Comparison of ENCODE assay signal across 8 cellular contexts in genomic region chr19:42396248-42396541, GRCh38. TPM values are rescaled to one million over a fixed set of nuclear protein-coding genes. Genes with fewer than 3 reads are reported as not detected.
A peak's percentile ranks its signal among the peaks of the same experiment; 100 is the strongest.
DNase-seq lines count a peak whose midpoint lies in the region; ATAC-seq, FAIRE-seq and TF ChIP-seq lines count a peak whose summit lies in the region.

No MANE protein-coding gene starts in this region.

- H3K36me3 ChIP-seq in astrocyte (ENCODE audit: insufficient read depth, low read length) (no peaks in the 10 kb centered on the region), kidney epithelial cell (ENCODE audit: control insufficient read depth, insufficient read depth, low read length) (no peaks in the 10 kb centered on the region), transverse colon (no peaks in the 10 kb centered on the region)

- peak overlapping the region; percentile 84 for H3K9ac ChIP-seq in astrocyte (ENCODE audit: low read length)

- ATAC-seq in GM18498 (IDR thresholded peaks at IDR 0.05; ENCODE audit: unreplicated experiment): no peak

- H3K4me3 Mint-ChIP-seq in astrocyte (ENCODE audit: unreplicated experiment): peak overlapping the region; percentile 92

- peak; percentile 42 for DNase-seq in NCI-H2029 treated with DMSO at 0.1 percent for 48 hours (lab: John Stamatoyannopoulos, UW)
- DNase-seq in astrocyte (ENCODE audit: low read depth): no peak
- DNase-seq in kidney epithelial cell (ENCODE audit: low read depth): no peak
- DNase-seq in transverse colon: no peak
- DNase-seq in stimulated activated CD4-positive, alpha-beta T cell treated with anti-CD3 and anti-CD28 coated beads, Interleukin-1b, Interleukin-23, amount 100 ng/mL, for 48 hours: no peak
- DNase-seq in NCI-H1048 (lab: John Stamatoyannopoulos, UW): no peak

- H4K20me1 ChIP-seq in astrocyte (ENCODE audit: insufficient read depth, low read length): peaks cover 8% of the 10 kb centered on the region

- peaks cover 11% of the 10 kb centered on the region for H3K4me1 ChIP-seq in astrocyte (ENCODE audit: insufficient read depth, low read length)
- peaks cover 9 to 21% (median 19%) of the 10 kb centered on the region in 4 donors for H3K4me1 ChIP-seq in transverse colon

- intact Hi-C loops in transverse colon (cut with DNase I; ENCODE audit: low total_unique reads): no loop called here

- TF ChIP-seq POLR2A in transverse colon (IDR thresholded peaks at IDR 0.05): no peak

- H3K9me3 ChIP-seq in astrocyte (ENCODE audit: insufficient read depth, low read depth, low read length) (no peaks in the 10 kb centered on the region), transverse colon (no peaks in the 10 kb centered on the region)

- 14 to 44% methylated on average over 1 to 3 of the region's 3 CpGs for WGBS in transverse colon (ENCODE audit: low coverage in 1 of 2), 2 donors

- H3K4me1 Mint-ChIP-seq in astrocyte (ENCODE audit: low read depth, unreplicated experiment): peaks cover 10% of the 10 kb centered on the region

- H3K4me3 ChIP-seq in astrocyte (ENCODE audit: insufficient read depth, low read depth, low read length) (peak overlapping the region; percentile 71), kidney epithelial cell (ENCODE audit: low read depth, low read length) (peak overlapping the region; percentile 34), transverse colon (peak overlapping the region in 3 of 4 donors; percentile 47 to 66 (median 47))

- peaks cover 7% of the 10 kb centered on the region for H3K27me3 Mint-ChIP-seq in astrocyte (ENCODE audit: low read depth, unreplicated experiment)

- H3K79me2 ChIP-seq in astrocyte (ENCODE audit: insufficient read depth, low read length): peaks cover 3% of the 10 kb centered on the region

- FAIRE-seq in G401.6 (lab: Jason Lieb, UNC): peak; percentile 42
- no peak for FAIRE-seq in astrocyte (lab: Jason Lieb, UNC)

- H2AFZ ChIP-seq in astrocyte (ENCODE audit: low read depth, low read length): peak overlapping the region; percentile 93

- TF ChIP-seq EP300 in transverse colon (IDR thresholded peaks at IDR 0.05; ENCODE audit: low read depth): no peak

- no peaks in the 10 kb centered on the region for H3K27me3 ChIP-seq in astrocyte (ENCODE audit: insufficient read depth, low read length)
- H3K27me3 ChIP-seq in kidney epithelial cell (ENCODE audit: control insufficient read depth, insufficient read depth, low read length): peaks cover 8% of the 10 kb centered on the region
- peaks cover 9% of the 10 kb centered on the region for H3K27me3 ChIP-seq in transverse colon

- no peak for TF ChIP-seq CTCF in astrocyte (IDR thresholded peaks at IDR 0.05; ENCODE audit: insufficient read depth, low read depth, low read length)
- no peak for TF ChIP-seq CTCF in kidney epithelial cell (IDR thresholded peaks at IDR 0.05; ENCODE audit: insufficient read depth, low read length, poor library complexity, severe bottlenecking)
- no peak for TF ChIP-seq CTCF in transverse colon (IDR thresholded peaks at IDR 0.05)

- in situ Hi-C loops in transverse colon (cut with MboI; ENCODE audit: low pct_ligation_motif_present in 1 of 4, low pct_unique_long_range_greater_than_20kb in 1 of 4, low sequenced_read_pairs in 3 of 4): no loop called here

- no peak overlapping the region for H3K27ac Mint-ChIP-seq in astrocyte (ENCODE audit: unreplicated experiment)

- H3K36me3 Mint-ChIP-seq in astrocyte (ENCODE audit: low read depth, unreplicated experiment): peaks cover 1% of the 10 kb centered on the region

- no peaks in the 10 kb centered on the region for H3K9me3 Mint-ChIP-seq in astrocyte (ENCODE audit: unreplicated experiment)

- H3K27ac ChIP-seq in astrocyte (ENCODE audit: low read depth, low read length) (peak overlapping the region; percentile 75), transverse colon (peak overlapping the region; percentile 81 to 91 (median 88))

- peak overlapping the region; percentile 91 for H3K4me2 ChIP-seq in astrocyte (ENCODE audit: low read length)

RNA-seq across cellular contexts. Expression of gene CNFN, which starts 6.1 kb away (rescaled TPM):
- total RNA-seq in astrocyte (0.61 and 2.5 TPM in 2 replicates), kidney epithelial cell (not detected in 2 replicates), transverse colon (1 to 10 TPM in 1 of 4 donors, not detected in 3; 2.7 TPM)

RNA-seq across cellular contexts. Expression of gene LIPE, which starts 31.0 kb away (rescaled TPM):
- total RNA-seq in astrocyte: 1.3 and 2.0 TPM in 2 replicates
- total RNA-seq in kidney epithelial cell: 3.7 and 7.5 TPM in 2 replicates
- 10 to 100 TPM in 3 of 4 donors, 1 to 10 TPM in 1; 7.1 to 60.2 (median 25.9) TPM for total RNA-seq in transverse colon

RNA-seq across cellular contexts. Expression of gene CXCL17, which starts 46.6 kb away (rescaled TPM):
- total RNA-seq in astrocyte (not detected in 2 replicates), kidney epithelial cell (not detected in 2 replicates), transverse colon (not detected)
